15 cellular contexts compared by ENCODE assay signal in the genomic region with DNA sequence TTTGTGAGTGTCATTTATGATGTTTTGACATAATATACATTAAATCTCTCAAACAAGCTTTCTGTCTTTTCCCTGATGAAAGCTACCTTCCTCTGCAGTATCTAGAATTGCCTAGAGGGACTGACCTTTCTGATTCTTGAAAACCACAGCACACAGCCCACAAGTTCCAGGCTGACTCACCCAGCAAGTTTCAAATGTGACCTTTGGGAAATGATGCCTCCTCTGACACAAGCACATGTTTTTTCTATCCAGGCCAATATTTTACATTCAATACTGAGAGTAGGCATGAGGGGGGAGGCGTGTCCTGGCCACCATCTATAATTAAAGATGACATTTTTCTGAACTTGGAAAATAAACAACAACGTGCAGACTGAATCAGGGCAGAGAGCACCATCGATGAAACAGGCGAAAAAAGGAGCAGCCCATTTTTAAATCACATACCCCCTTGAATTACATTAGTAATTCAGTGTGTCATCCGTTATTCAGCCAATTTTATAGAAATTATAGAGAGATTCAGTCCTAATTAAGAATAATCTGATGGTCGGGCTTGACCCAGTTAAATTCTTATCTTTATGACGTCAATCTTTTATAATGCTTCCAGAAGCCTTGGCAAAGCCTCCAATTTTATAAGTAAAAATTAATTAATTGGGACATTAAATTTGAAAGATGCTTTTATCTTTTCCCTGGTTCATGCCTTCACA.
A peak's percentile ranks its signal among the peaks of the same experiment; 100 is the strongest.
DNase-seq lines count a peak whose midpoint lies in the region; ATAC-seq and TF ChIP-seq lines count a peak whose summit lies in the region.
"Had no signal": no experiment of that assay in that cellular context is flagged by ENCODE, and none has a peak within 500 bp of the region (broad histone marks: within the 10 kb centered on the region; RNA-seq: fewer than 3 reads in every experiment).

No MANE protein-coding gene starts in this region.

- no peak overlapping the region for H3K27ac Mint-ChIP-seq in stimulated activated memory B cell treated with anti-CD40 and anti-IgM and Interleukin-4, amounts not matched to agents 10 μg/mL and 1 μg/mL and 100 μg/mL, for 72 hours
- no peak overlapping the region for H3K27ac Mint-ChIP-seq in naive thymus-derived CD4-positive, alpha-beta T cell
- no peak overlapping the region for H3K27ac Mint-ChIP-seq in activated CD4-positive, alpha-beta memory T cell treated with anti-CD3 and anti-CD28 coated beads, Interleukin-2, amount 10 ng/mL, durations not matched to agents 7 days and 5 days
- H3K27ac Mint-ChIP-seq: naive thymus-derived CD8-positive, alpha-beta T cell had no signal

- no peaks in the 10 kb centered on the region for H3K27me3 ChIP-seq in RWPE2 (ENCODE audit: insufficient read depth, poor library complexity, severe bottlenecking)
- H3K27me3 ChIP-seq in naive thymus-derived CD4-positive, alpha-beta T cell (ENCODE audit: control insufficient read depth in 2 of 2, insufficient read depth in 2 of 2, low read length in 2 of 2), result no peaks in the 10 kb centered on the region
- H3K27me3 ChIP-seq in gastroesophageal sphincter, result no peaks in the 10 kb centered on the region
- H3K27me3 ChIP-seq: cardiac muscle cell, testis had no signal

- H3K36me3 ChIP-seq in RWPE2 (ENCODE audit: low read depth) (no peaks in the 10 kb centered on the region), gastroesophageal sphincter (no peaks in the 10 kb centered on the region)
- H3K36me3 ChIP-seq in naive thymus-derived CD4-positive, alpha-beta T cell (ENCODE audit: control insufficient read depth in 2 of 3, insufficient read depth in 3 of 3, low read length in 3 of 3), result no peaks in the 10 kb centered on the region
- H3K36me3 ChIP-seq: cardiac muscle cell had no signal

- DNase-seq in NOMO-1 treated with DMSO at 0.1 percent for 48 hours (lab: John Stamatoyannopoulos, UW; ENCODE audit: unreplicated experiment) (peak; percentile 26), NOMO-1 treated with dmso at 0.1 percent for 144 hours (lab: John Stamatoyannopoulos, UW; ENCODE audit: unreplicated experiment) (no peak), RWPE2 (ENCODE audit: low spot score) (peak; percentile 64), fibroblast of mammary gland (ENCODE audit: low read depth) (peak; percentile 93)
- DNase-seq in naive thymus-derived CD4-positive, alpha-beta T cell, result no peak
- no peak for DNase-seq in activated CD4-positive, alpha-beta memory T cell treated with anti-CD3 and anti-CD28 coated beads, Interleukin-2, amount 10 ng/mL, durations not matched to agents 7 days and 5 days
- DNase-seq: 8988T; naive thymus-derived CD8-positive, alpha-beta T cell; NCI-H446 treated with DMSO at 0.1 percent for 48 hours; T-helper 1 cell; testis had no signal

- CTCF ChIA-PET in naive thymus-derived CD4-positive, alpha-beta T cell (lab: Charles Lee), result no interaction called here
- CTCF ChIA-PET in activated CD4-positive, alpha-beta memory T cell treated with anti-CD3 and anti-CD28 coated beads, Interleukin-2, amount 10 ng/mL, durations not matched to agents 7 days and 5 days (lab: Charles Lee), result no interaction called here

- TF ChIP-seq EP300 in gastroesophageal sphincter (IDR thresholded peaks at IDR 0.05), result no peak

- H3K27ac ChIP-seq in RWPE2 (ENCODE audit: poor library complexity, severe bottlenecking) (peak overlapping the region; percentile 50), gastroesophageal sphincter (no peak overlapping the region)
- no peak overlapping the region for H3K27ac ChIP-seq in naive thymus-derived CD4-positive, alpha-beta T cell (ENCODE audit: low read depth, low read length)
- H3K27ac ChIP-seq: cardiac muscle cell, KMS-11, testis had no signal

- 65 to 71% methylated on average over 6 to 7 of the region's 7 CpGs for WGBS in gastroesophageal sphincter (ENCODE audit: low coverage in 1 of 2), 2 donors

- peak; percentile 85 for ATAC-seq in RWPE2 (ENCODE audit: low read depth)
- peak; percentile 60 for ATAC-seq in stimulated activated memory B cell treated with anti-CD40 and anti-IgM and Interleukin-4, amounts not matched to agents 10 μg/mL and 1 μg/mL and 100 μg/mL, for 72 hours
- ATAC-seq in naive thymus-derived CD4-positive, alpha-beta T cell, result no peak
- ATAC-seq in gastroesophageal sphincter, result no peak
- ATAC-seq: naive thymus-derived CD8-positive, alpha-beta T cell had no signal

- intact Hi-C loops in naive thymus-derived CD4-positive, alpha-beta T cell (cut with micrococcal nuclease), result no loop called here

- H3K27me3 Mint-ChIP-seq in stimulated activated memory B cell treated with anti-CD40 and anti-IgM and Interleukin-4, amounts not matched to agents 10 μg/mL and 1 μg/mL and 100 μg/mL, for 72 hours, result no peaks in the 10 kb centered on the region
- H3K27me3 Mint-ChIP-seq in naive thymus-derived CD4-positive, alpha-beta T cell, result no peaks in the 10 kb centered on the region
- no peaks in the 10 kb centered on the region for H3K27me3 Mint-ChIP-seq in activated CD4-positive, alpha-beta memory T cell treated with anti-CD3 and anti-CD28 coated beads, Interleukin-2, amount 10 ng/mL, durations not matched to agents 7 days and 5 days
- H3K27me3 Mint-ChIP-seq: naive thymus-derived CD8-positive, alpha-beta T cell had no signal

- H3K4me3 ChIP-seq in RWPE2 (ENCODE audit: severe bottlenecking), result no peak overlapping the region
- no peak overlapping the region for H3K4me3 ChIP-seq in fibroblast of mammary gland (ENCODE audit: control insufficient read depth, low read depth, low read length)
- H3K4me3 ChIP-seq in naive thymus-derived CD4-positive, alpha-beta T cell (ENCODE audit: low read length), result no peak overlapping the region
- H3K4me3 ChIP-seq in gastroesophageal sphincter, result no peak overlapping the region
- H3K4me3 ChIP-seq: cardiac muscle cell, testis had no signal

- POLR2A ChIA-PET in naive thymus-derived CD4-positive, alpha-beta T cell (lab: Charles Lee), result no interaction called here
- POLR2A ChIA-PET in activated CD4-positive, alpha-beta memory T cell treated with anti-CD3 and anti-CD28 coated beads, Interleukin-2, amount 10 ng/mL, durations not matched to agents 7 days and 5 days (lab: Charles Lee), result no interaction called here

- TF ChIP-seq CTCF in RWPE2 (IDR thresholded peaks at IDR 0.05; ENCODE audit: poor library complexity, severe bottlenecking) (no peak), fibroblast of mammary gland (conservative IDR thresholded peaks at IDR 0.05; ENCODE audit: control insufficient read depth, insufficient read depth, low read depth, low read length) (no peak), gastroesophageal sphincter (IDR thresholded peaks at IDR 0.05) (no peak)

- H3K9me3 ChIP-seq in RWPE2 (ENCODE audit: severe bottlenecking) (no peaks in the 10 kb centered on the region), gastroesophageal sphincter (peaks cover 0 to 4% (median 0%) of the 10 kb centered on the region in 3 donors)
- no peaks in the 10 kb centered on the region for H3K9me3 ChIP-seq in naive thymus-derived CD4-positive, alpha-beta T cell (ENCODE audit: control insufficient read depth in 2 of 3, low read length in 3 of 3)
- H3K9me3 ChIP-seq: testis had no signal

- H3K4me1 ChIP-seq in RWPE2 (ENCODE audit: insufficient read depth, poor library complexity, severe bottlenecking) (peaks cover 37% of the 10 kb centered on the region), gastroesophageal sphincter (no peaks in the 10 kb centered on the region)
- H3K4me1 ChIP-seq in naive thymus-derived CD4-positive, alpha-beta T cell (ENCODE audit: control insufficient read depth in 2 of 2, insufficient read depth in 2 of 2, low read length in 2 of 2), result no peaks in the 10 kb centered on the region
- H3K4me1 ChIP-seq: testis had no signal

- H3K36me3 Mint-ChIP-seq in stimulated activated memory B cell treated with anti-CD40 and anti-IgM and Interleukin-4, amounts not matched to agents 10 μg/mL and 1 μg/mL and 100 μg/mL, for 72 hours, result no peaks in the 10 kb centered on the region
- no peaks in the 10 kb centered on the region for H3K36me3 Mint-ChIP-seq in naive thymus-derived CD4-positive, alpha-beta T cell
- no peaks in the 10 kb centered on the region for H3K36me3 Mint-ChIP-seq in activated CD4-positive, alpha-beta memory T cell treated with anti-CD3 and anti-CD28 coated beads, Interleukin-2, amount 10 ng/mL, durations not matched to agents 7 days and 5 days (ENCODE audit: low read depth)

- peaks cover 10% of the 10 kb centered on the region for H3K9me3 Mint-ChIP-seq in stimulated activated memory B cell treated with anti-CD40 and anti-IgM and Interleukin-4, amounts not matched to agents 10 μg/mL and 1 μg/mL and 100 μg/mL, for 72 hours
- peaks cover 0 to 23% (median 8%) of the 10 kb centered on the region in 11 donors for H3K9me3 Mint-ChIP-seq in naive thymus-derived CD4-positive, alpha-beta T cell
- peaks cover 6% of the 10 kb centered on the region for H3K9me3 Mint-ChIP-seq in activated CD4-positive, alpha-beta memory T cell treated with anti-CD3 and anti-CD28 coated beads, Interleukin-2, amount 10 ng/mL, durations not matched to agents 7 days and 5 days

- no peak overlapping the region for H3K4me3 Mint-ChIP-seq in stimulated activated memory B cell treated with anti-CD40 and anti-IgM and Interleukin-4, amounts not matched to agents 10 μg/mL and 1 μg/mL and 100 μg/mL, for 72 hours
- no peak overlapping the region for H3K4me3 Mint-ChIP-seq in naive thymus-derived CD4-positive, alpha-beta T cell
- H3K4me3 Mint-ChIP-seq in activated CD4-positive, alpha-beta memory T cell treated with anti-CD3 and anti-CD28 coated beads, Interleukin-2, amount 10 ng/mL, durations not matched to agents 7 days and 5 days, result no peak overlapping the region
- H3K4me3 Mint-ChIP-seq: naive thymus-derived CD8-positive, alpha-beta T cell had no signal

- no peaks in the 10 kb centered on the region for H3K4me1 Mint-ChIP-seq in stimulated activated memory B cell treated with anti-CD40 and anti-IgM and Interleukin-4, amounts not matched to agents 10 μg/mL and 1 μg/mL and 100 μg/mL, for 72 hours
- H3K4me1 Mint-ChIP-seq in naive thymus-derived CD4-positive, alpha-beta T cell, result peaks cover 0 to 5% (median 0%) of the 10 kb centered on the region in 7 donors
- no peaks in the 10 kb centered on the region for H3K4me1 Mint-ChIP-seq in activated CD4-positive, alpha-beta memory T cell treated with anti-CD3 and anti-CD28 coated beads, Interleukin-2, amount 10 ng/mL, durations not matched to agents 7 days and 5 days
- H3K4me1 Mint-ChIP-seq: naive thymus-derived CD8-positive, alpha-beta T cell had no signal

- TF ChIP-seq POLR2A in gastroesophageal sphincter (IDR thresholded peaks at IDR 0.05), result no peak

Comparison
In these comparisons a context has a peak if more than half of its experiments do, and no peak if none do; other contexts are left out.
1. DNase-seq: peak in NOMO-1 treated with DMSO at 0.1 percent for 48 hours (single experiment), RWPE2 (single experiment) and fibroblast of mammary gland (single experiment); none in NOMO-1 treated with dmso at 0.1 percent for 144 hours (single experiment), naive thymus-derived CD4-positive, alpha-beta T cell (0 of 9) and activated CD4-positive, alpha-beta memory T cell treated with anti-CD3 and anti-CD28 coated beads, Interleukin-2, amount 10 ng/mL, durations not matched to agents 7 days and 5 days (single experiment).
2. ATAC-seq: peak in RWPE2 (single experiment) and stimulated activated memory B cell treated with anti-CD40 and anti-IgM and Interleukin-4, amounts not matched to agents 10 μg/mL and 1 μg/mL and 100 μg/mL, for 72 hours (single experiment); none in naive thymus-derived CD4-positive, alpha-beta T cell (single experiment) and gastroesophageal sphincter (single experiment).